ENCODE assay signal across 10 cellular contexts in the genomic region with DNA sequence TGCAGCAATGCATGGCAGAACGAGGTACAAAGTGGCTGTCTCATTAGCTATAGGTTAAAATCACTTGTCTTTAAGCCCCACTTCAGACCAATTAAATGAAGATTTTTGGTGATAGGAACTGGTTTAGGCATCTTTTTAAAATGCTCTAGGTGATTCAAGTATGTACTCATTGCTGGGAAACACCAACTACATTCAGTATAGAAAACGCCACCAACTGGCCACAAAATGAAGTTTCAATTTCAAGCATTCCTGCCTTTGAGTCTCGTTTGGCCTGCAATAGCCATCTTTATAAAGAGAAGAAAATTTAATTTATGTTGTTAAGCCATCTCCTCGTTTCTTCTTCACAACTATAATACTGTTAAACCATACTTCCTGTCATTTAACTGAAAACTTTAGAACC.
A peak's percentile ranks its signal among the peaks of the same experiment; 100 is the strongest.
DNase-seq lines count a peak whose midpoint lies in the region; ATAC-seq, FAIRE-seq and TF ChIP-seq lines count a peak whose summit lies in the region.
"Had no signal": no experiment of that assay in that cellular context is flagged by ENCODE, and none has a peak within 500 bp of the region (broad histone marks: within the 10 kb centered on the region; RNA-seq: fewer than 3 reads in every experiment).

No MANE protein-coding gene starts in this region.

- POLR2A ChIA-PET in WTC11 (lab: Charles Lee): no interaction called here
- POLR2A ChIA-PET in HepG2 (lab: Yijun Ruan, JAX): no interaction called here

- no peaks in the 10 kb centered on the region for H3K79me2 ChIP-seq in HepG2 (ENCODE audit: insufficient read depth, low read length)

- H3K4me1 ChIP-seq in HepG2 (ENCODE audit: insufficient read depth, low read length): no peaks in the 10 kb centered on the region
- H3K4me1 ChIP-seq: testis had no signal

- no peaks in the 10 kb centered on the region for H3K9me3 Mint-ChIP-seq in WTC11

- TF ChIP-seq POLR2A in HepG2 (IDR thresholded peaks at IDR 0.05; ENCODE audit: insufficient read depth in 1 of 2, low read depth in 2 of 2, low read length in 2 of 2): no peak

- intact Hi-C loops in HepG2 (cut with micrococcal nuclease; ENCODE audit: unreplicated experiment): loop anchor here (1.0 to 5.0 kb wide), 3 partner anchors 388 to 1651 kb away; no protein-coding TSS in a partner anchor

- H3K9me3 ChIP-seq in HepG2 (ENCODE audit: low read length): no peaks in the 10 kb centered on the region
- H3K9me3 ChIP-seq: testis had no signal

- no peak for TF ChIP-seq EP300 in HepG2 (IDR thresholded peaks at IDR 0.05; ENCODE audit: low read depth in 2 of 2, low read length in 2 of 2)
- no peak for TF ChIP-seq EP300 in HepG2 (CRISPR knock-in tag; IDR thresholded peaks at IDR 0.05; ENCODE audit: borderline replicate concordance)

- TF ChIP-seq CTCF in WTC11 (IDR thresholded peaks at IDR 0.05) (no peak), HepG2 (CRISPR knock-in tag; IDR thresholded peaks at IDR 0.05) (peak; percentile 36; the same call in 1 of the 2 replicates)

- H3K4me3 Mint-ChIP-seq in WTC11: no peak overlapping the region

- BruUV-seq in HepG2 (replicated peaks; lab: Mats Ljungman, UMichigan): no TSS peak

- no peak for TF ChIP-seq RAD21 in HepG2 (CRISPR knock-in tag; IDR thresholded peaks at IDR 0.05)

- no peaks in the 10 kb centered on the region for H4K20me1 ChIP-seq in HepG2 (ENCODE audit: insufficient read depth, low read length)

- H3K36me3 ChIP-seq in HepG2 (replicated peaks in 1 of 2; ENCODE audit: control insufficient read depth in 1 of 2, insufficient read depth in 2 of 2, low read length in 2 of 2): no peaks in the 10 kb centered on the region

- no peak overlapping the region for H3K27ac Mint-ChIP-seq in WTC11

- peaks cover 23% of the 10 kb centered on the region for H3K4me1 Mint-ChIP-seq in WTC11

- H3K4me2 ChIP-seq in HepG2 (ENCODE audit: low read depth, low read length): no peak overlapping the region

- H3K27me3 Mint-ChIP-seq in WTC11 (ENCODE audit: low read depth): no peaks in the 10 kb centered on the region

- WGBS in HepG2 (ENCODE audit: low lambda C conversion rate): 2% methylated on average over 4 of the region's 4 CpGs

- in situ Hi-C loops in HepG2 (cut with HindIII; ENCODE audit: extremely low pct_ligation_motif_present, low pct_unique_long_range_greater_than_20kb): no loop called here

- H2AFZ ChIP-seq in HepG2 (ENCODE audit: low read length): no peak overlapping the region

- no peak overlapping the region for H3K4me3 ChIP-seq in HepG2 (replicated peaks in 1 of 3; ENCODE audit: insufficient read depth in 1 of 3, low read depth in 2 of 3, low read length in 3 of 3)
- H3K4me3 ChIP-seq: lung, testis had no signal

- no peak overlapping the region for H3K9ac ChIP-seq in HepG2 (ENCODE audit: insufficient read depth, low read depth, low read length)

- ATAC-seq in HG03432 (IDR thresholded peaks at IDR 0.05; ENCODE audit: unreplicated experiment) (peak; percentile 53), WTC11 (peak; percentile 65), HepG2 (peak; percentile 64; the same call in 2 of the 3 replicates), HG02678 (IDR thresholded peaks at IDR 0.05; ENCODE audit: unreplicated experiment) (no peak)

- CTCF ChIA-PET in WTC11 (lab: Charles Lee) (no interaction called here), HepG2 (lab: Yijun Ruan, JAX; ENCODE audit: low intra/inter-chr PET ratio, low total read pairs) (interaction anchor here (1.9 kb wide), 1 partner anchor 388 kb away, joined by 8 read pairs; no protein-coding TSS in a partner anchor)

- H3K27me3 ChIP-seq in HepG2 (ENCODE audit: control insufficient read depth in 1 of 2, insufficient read depth in 2 of 2, low read length in 2 of 2): no peaks in the 10 kb centered on the region
- H3K27me3 ChIP-seq: testis had no signal

- no peak for FAIRE-seq in HepG2 (lab: Jason Lieb, UNC)

- DNase-seq in GM03348 (ENCODE audit: low spot score) (peak; percentile 3), WTC11 (ENCODE audit: low spot score) (peak; percentile 15), HepG2 (ENCODE audit: low spot score) (peak; percentile 10), NCI-H2107 (lab: John Stamatoyannopoulos, UW) (no peak), GF-D8 (lab: John Stamatoyannopoulos, UW) (no peak), cortex of kidney (lab: John Stamatoyannopoulos, UW) (no peak)
- DNase-seq: testis had no signal

- H3K36me3 Mint-ChIP-seq in WTC11: no peaks in the 10 kb centered on the region; the same call in 1 of the 2 replicates

- H3K27ac ChIP-seq in HepG2 (ENCODE audit: extremely low read length, insufficient read depth, low read length): no peak overlapping the region
- H3K27ac ChIP-seq: testis had no signal

TF ChIP-seq in WTC11, 78 proteins besides CTCF, POLR2A, EP300 and RAD21 (continues in another document):
- TF ChIP-seq, protein P1, sequence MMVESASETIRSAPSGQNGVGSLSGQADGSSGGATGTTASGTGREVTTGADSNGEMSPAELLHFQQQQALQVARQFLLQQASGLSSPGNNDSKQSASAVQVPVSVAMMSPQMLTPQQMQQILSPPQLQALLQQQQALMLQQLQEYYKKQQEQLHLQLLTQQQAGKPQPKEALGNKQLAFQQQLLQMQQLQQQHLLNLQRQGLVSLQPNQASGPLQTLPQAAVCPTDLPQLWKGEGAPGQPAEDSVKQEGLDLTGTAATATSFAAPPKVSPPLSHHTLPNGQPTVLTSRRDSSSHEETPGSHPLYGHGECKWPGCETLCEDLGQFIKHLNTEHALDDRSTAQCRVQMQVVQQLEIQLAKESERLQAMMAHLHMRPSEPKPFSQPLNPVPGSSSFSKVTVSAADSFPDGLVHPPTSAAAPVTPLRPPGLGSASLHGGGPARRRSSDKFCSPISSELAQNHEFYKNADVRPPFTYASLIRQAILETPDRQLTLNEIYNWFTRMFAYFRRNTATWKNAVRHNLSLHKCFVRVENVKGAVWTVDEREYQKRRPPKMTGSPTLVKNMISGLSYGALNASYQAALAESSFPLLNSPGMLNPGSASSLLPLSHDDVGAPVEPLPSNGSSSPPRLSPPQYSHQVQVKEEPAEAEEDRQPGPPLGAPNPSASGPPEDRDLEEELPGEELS (CRISPR knock-in tag; IDR thresholded peaks at IDR 0.05): no peak
- TF ChIP-seq ZNF396 (CRISPR knock-in tag; IDR thresholded peaks at IDR 0.05; ENCODE audit: borderline replicate concordance) (no peak), USF1 (CRISPR knock-in tag; IDR thresholded peaks at IDR 0.05) (no peak)

TF ChIP-seq in HepG2, 621 proteins besides CTCF, POLR2A, EP300 and RAD21:
- TF ChIP-seq, protein P2, sequence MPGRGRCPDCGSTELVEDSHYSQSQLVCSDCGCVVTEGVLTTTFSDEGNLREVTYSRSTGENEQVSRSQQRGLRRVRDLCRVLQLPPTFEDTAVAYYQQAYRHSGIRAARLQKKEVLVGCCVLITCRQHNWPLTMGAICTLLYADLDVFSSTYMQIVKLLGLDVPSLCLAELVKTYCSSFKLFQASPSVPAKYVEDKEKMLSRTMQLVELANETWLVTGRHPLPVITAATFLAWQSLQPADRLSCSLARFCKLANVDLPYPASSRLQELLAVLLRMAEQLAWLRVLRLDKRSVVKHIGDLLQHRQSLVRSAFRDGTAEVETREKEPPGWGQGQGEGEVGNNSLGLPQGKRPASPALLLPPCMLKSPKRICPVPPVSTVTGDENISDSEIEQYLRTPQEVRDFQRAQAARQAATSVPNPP (CRISPR knock-in tag; IDR thresholded peaks at IDR 0.05): no peak
- TF ChIP-seq ZSCAN22 (CRISPR knock-in tag; IDR thresholded peaks at IDR 0.05): no peak
- TF ChIP-seq STAG1 (CRISPR knock-in tag; IDR thresholded peaks at IDR 0.05): peak; percentile 29; the same call in 1 of the 2 replicates

Comparison
In these comparisons a context has a peak if more than half of its experiments do, and no peak if none do; other contexts are left out.
1. DNase-seq: peak in GM03348 (single experiment), WTC11 (single experiment) and HepG2 (single experiment); none in NCI-H2107 (single experiment), GF-D8 (single experiment) and cortex of kidney (single experiment).